ENCODE assay signal across 15 cellular contexts in the genomic region with DNA sequence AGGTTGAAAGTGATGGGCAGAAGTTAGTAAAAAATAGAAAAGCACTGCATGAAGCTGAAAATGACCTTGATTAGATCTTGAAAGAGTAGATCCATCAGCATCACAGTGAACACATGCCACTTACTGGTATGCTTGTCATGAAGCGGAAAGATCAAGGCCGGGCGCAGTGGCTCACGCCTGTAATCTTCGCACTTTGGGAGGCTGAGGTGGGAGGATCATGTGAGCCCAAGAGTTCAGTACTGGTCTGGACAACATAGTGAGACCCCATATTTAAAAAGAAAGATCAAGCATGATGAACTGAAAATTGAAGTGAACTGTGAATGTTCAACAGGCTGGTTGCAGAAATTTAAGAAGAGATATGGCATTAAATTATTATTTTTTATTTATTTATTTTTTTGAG. TPM values are rescaled to one million over a fixed set of nuclear protein-coding genes. Genes with fewer than 3 reads are reported as not detected.
A peak's percentile ranks its signal among the peaks of the same experiment; 100 is the strongest.
DNase-seq lines count a peak whose midpoint lies in the region; ATAC-seq and TF ChIP-seq lines count a peak whose summit lies in the region.
"Had no signal": no experiment of that assay in that cellular context is flagged by ENCODE, and none has a peak within 500 bp of the region (broad histone marks: within the 10 kb centered on the region; RNA-seq: fewer than 3 reads in every experiment).

No MANE protein-coding gene starts in this region.

- no peak overlapping the region for H3K4me3 ChIP-seq in AG04450 (ENCODE audit: low read depth, low read length)
- H3K4me3 ChIP-seq: PC-9, SJCRH30 had no signal

- H3K27me3 Mint-ChIP-seq in osteocyte (ENCODE audit: unreplicated experiment), result no peaks in the 10 kb centered on the region

- peak overlapping the region; percentile 31 for H3K27ac Mint-ChIP-seq in osteocyte (ENCODE audit: unreplicated experiment)

- no peak for ATAC-seq in GM19455 (IDR thresholded peaks at IDR 0.05; ENCODE audit: unreplicated experiment)

- H3K36me3 Mint-ChIP-seq in osteocyte (ENCODE audit: unreplicated experiment), result no peaks in the 10 kb centered on the region

- no peak for DNase-seq in AG04450 (ENCODE audit: low read depth, low spot score)
- DNase-seq in RWPE1 (ENCODE audit: low spot score), result no peak
- DNase-seq in epithelial cell of prostate (ENCODE audit: low read depth, low spot score), result no peak
- no peak for DNase-seq in osteocyte (ENCODE audit: extremely low spot score, unreplicated experiment)
- DNase-seq in mucosa of gallbladder (ENCODE audit: low spot score), result no peak
- DNase-seq in NCI-H524 (lab: John Stamatoyannopoulos, UW), result no peak
- DNase-seq: DMS79 treated with DMSO at 0.1 percent for 48 hours, H7, NCI-H1105 treated with DMSO at 0.1 percent for 48 hours, NCI-H1694, NCI-H510A, NCI-H82, PC-9, SJCRH30 had no signal

- TF ChIP-seq CTCF in AG04450 (IDR thresholded peaks at IDR 0.05; ENCODE audit: low read depth, low read length), result no peak
- no peak for TF ChIP-seq CTCF in RWPE1 (conservative IDR thresholded peaks at IDR 0.05; ENCODE audit: low read depth)
- no peak for TF ChIP-seq CTCF in osteocyte (IDR thresholded peaks at IDR 0.05)

- POLR2A ChIA-PET in AG04450 (lab: Yijun Ruan, JAX), result interaction anchor here (1.6 kb wide), 1 partner anchor 18 kb away, joined by 8 read pairs; a partner anchor contains a TSS
- POLR2A ChIA-PET in RWPE1 (lab: Yijun Ruan, JAX; ENCODE audit: low non-redundant PET), result no interaction called here

- H3K4me3 Mint-ChIP-seq in osteocyte (ENCODE audit: unreplicated experiment), result no peak overlapping the region

- no peaks in the 10 kb centered on the region for H3K9me3 Mint-ChIP-seq in osteocyte (ENCODE audit: unreplicated experiment)

- no peaks in the 10 kb centered on the region for H3K9me3 ChIP-seq in AG04450 (ENCODE audit: control insufficient read depth, insufficient read depth, low read length)
- H3K9me3 ChIP-seq: SJCRH30 had no signal

- H3K27me3 ChIP-seq in AG04450 (ENCODE audit: control insufficient read depth, insufficient read depth, low read length), result no peaks in the 10 kb centered on the region
- H3K27me3 ChIP-seq: SJCRH30 had no signal

- CTCF ChIA-PET in AG04450 (lab: Charles Lee) (interaction anchor here (0.7 kb wide), 2 partner anchors 370 to 475 kb away, joined by 7 read pairs; no protein-coding TSS in a partner anchor), RWPE1 (lab: Yijun Ruan, JAX) (no interaction called here)

- peaks cover 34% of the 10 kb centered on the region for H3K4me1 Mint-ChIP-seq in osteocyte (ENCODE audit: unreplicated experiment)

- H3K27ac ChIP-seq in AG04450 (ENCODE audit: low read depth, low read length), result peak overlapping the region; percentile 96
- H3K27ac ChIP-seq in RWPE1, result peak overlapping the region; percentile 57
- peak overlapping the region; percentile 79 for H3K27ac ChIP-seq in epithelial cell of prostate
- H3K27ac ChIP-seq: PC-9, SJCRH30 had no signal

RNA-seq across cellular contexts. Expression of a gene that starts 18.0 kb away (rescaled TPM):
- polyA plus RNA-seq in AG04450 (2011; rRNA removed), result 11.6 and 12.0 TPM in 2 replicates
- 34.3 and 34.8 TPM in 2 replicates for polyA minus RNA-seq in AG04450 (2011; rRNA and poly(A)+ RNA removed)
- total RNA-seq in osteocyte (22.6 and 26.8 TPM in 2 replicates), mucosa of gallbladder (56.0 TPM)
